In the genomic region with DNA sequence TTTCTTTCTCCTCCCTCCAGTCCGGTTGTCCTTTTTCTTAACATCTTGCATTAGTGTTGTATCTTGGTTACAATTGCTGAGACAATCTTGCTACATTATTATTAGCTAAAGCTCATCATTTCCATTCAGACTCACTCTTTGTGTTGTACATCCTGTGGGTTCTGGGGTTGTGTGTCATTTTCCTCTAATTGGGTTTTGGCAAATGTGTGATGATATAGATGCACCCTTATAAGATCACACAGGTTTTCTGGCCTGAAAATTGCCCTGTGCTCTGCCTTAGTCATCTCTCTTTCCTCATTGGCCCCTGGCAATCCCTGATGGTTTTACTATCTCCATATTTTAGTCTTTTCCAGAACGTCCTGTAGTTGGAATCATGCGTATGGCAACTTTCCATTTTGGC, we compare ENCODE assay signal across 28 cellular contexts.
DNase-seq lines count a peak whose midpoint lies in the region; ATAC-seq, FAIRE-seq and TF ChIP-seq lines count a peak whose summit lies in the region.
"Had no signal": no experiment of that assay in that cellular context is flagged by ENCODE, and none has a peak within 500 bp of the region (broad histone marks: within the 10 kb centered on the region; RNA-seq: fewer than 3 reads in every experiment).

No MANE protein-coding gene starts in this region.

- DNase-seq in HCT116 (ENCODE audit: low read depth, low spot score) = no peak
- DNase-seq in central memory CD8-positive, alpha-beta T cell (ENCODE audit: low spot score in 2 of 2) = no peak
- no peak for DNase-seq in keratinocyte (ENCODE audit: low read depth, low spot score)
- no peak for DNase-seq in transverse colon
- DNase-seq in SHP77 treated with DMSO at 0.1 percent for 48 hours (lab: John Stamatoyannopoulos, UW) = no peak
- DNase-seq in NCI-H82 treated with DMSO at 0.1 percent for 48 hours (lab: John Stamatoyannopoulos, UW; ENCODE audit: unreplicated experiment) = no peak
- no peak for DNase-seq in HepG2 (ENCODE audit: low spot score)
- DNase-seq: activated CD4-positive, alpha-beta T cell treated with anti-CD3 and anti-CD28 coated beads, Interleukin-2, amount 50 U/mL, for 1 hour; activated CD4-positive, CD25-positive, alpha-beta regulatory T cell; activated gamma-delta T cell treated with Interleukin-2 at 50 U/mL for 16 hours; activated T-cell treated with anti-CD3 and anti-CD28 coated beads, Interleukin-2, amount 50 U/mL, for 24 hours; C1 segment of cervical spinal cord; caudate nucleus; esophagus squamous epithelium; hypothalamus; Karpas-422; mesenchymal stem cell; NCI-H1436 treated with DMSO at 0.1 percent for 48 hours; NCI-H2081 treated with DMSO at 0.1 percent for 48 hours; NCI-H345; stimulated activated CD4-positive, alpha-beta T cell treated with anti-CD3 and anti-CD28 coated beads, Interleukin-2, amount 100 ng/mL, for 24 hours; tibial artery had no signal

- no peaks in the 10 kb centered on the region for H3K9me2 ChIP-seq in HCT116 (ENCODE audit: insufficient read depth)

- H3K79me2 ChIP-seq in HCT116 (ENCODE audit: insufficient read depth, low read length) = no peaks in the 10 kb centered on the region
- H3K79me2 ChIP-seq in keratinocyte (ENCODE audit: control insufficient read depth, insufficient read depth, low read length) = peaks cover 72% of the 10 kb centered on the region
- no peaks in the 10 kb centered on the region for H3K79me2 ChIP-seq in HepG2 (ENCODE audit: insufficient read depth, low read length)

- TF ChIP-seq RAD21 in HCT116 (IDR thresholded peaks at IDR 0.05; ENCODE audit: low read depth) (no peak), HepG2 (CRISPR knock-in tag; IDR thresholded peaks at IDR 0.05) (no peak)

- H3K4me3 ChIP-seq in HCT116 (replicated peaks in 1 of 2; ENCODE audit: low read depth in 1 of 2, low read length in 2 of 2) (no peak overlapping the region), keratinocyte (ENCODE audit: control insufficient read depth in 2 of 3, extremely low read depth in 1 of 3, insufficient read depth in 2 of 3, low read depth in 1 of 3, low read length in 3 of 3) (no peak overlapping the region), transverse colon (no peak overlapping the region), HepG2 (replicated peaks in 1 of 3; ENCODE audit: insufficient read depth in 1 of 3, low read depth in 2 of 3, low read length in 3 of 3) (no peak overlapping the region)
- H3K4me3 ChIP-seq: esophagus squamous epithelium, gastroesophageal sphincter, left lung, tibial artery had no signal

- no peak for ATAC-seq in HCT116
- ATAC-seq in central memory CD8-positive, alpha-beta T cell (replicated peaks; ENCODE audit: extremely low read depth, poor library complexity, severe bottlenecking) = peak; percentile 55
- ATAC-seq in HepG2 = no peak
- ATAC-seq: gastroesophageal sphincter had no signal

- dilution Hi-C loops in keratinocyte (cut with MboI; ENCODE audit: extremely low pct_ligation_motif_present, low sequenced_read_pairs) = no loop called here

- BruUV-seq in HCT116 (replicated peaks; lab: Mats Ljungman, UMichigan) (no TSS peak), HepG2 (replicated peaks; lab: Mats Ljungman, UMichigan) (no TSS peak)

- H3K27ac ChIP-seq in HCT116 (ENCODE audit: low read depth, low read length) = no peak overlapping the region
- peak overlapping the region; percentile 41 for H3K27ac ChIP-seq in keratinocyte (ENCODE audit: control insufficient read depth, insufficient read depth, low read length)
- H3K27ac ChIP-seq in transverse colon = peak overlapping the region; percentile 84 to 89 (median 86)
- H3K27ac ChIP-seq in HepG2 (ENCODE audit: extremely low read length, insufficient read depth, low read length) = no peak overlapping the region
- H3K27ac ChIP-seq: gastroesophageal sphincter, left lung, tibial artery had no signal

- no peaks in the 10 kb centered on the region for H3K27me3 ChIP-seq in HCT116 (ENCODE audit: insufficient read depth, low read length)
- no peaks in the 10 kb centered on the region for H3K27me3 ChIP-seq in keratinocyte (ENCODE audit: control insufficient read depth, extremely low read depth, insufficient read depth, low read length)
- no peaks in the 10 kb centered on the region for H3K27me3 ChIP-seq in transverse colon
- peaks cover 0 to 8% of the 10 kb centered on the region in 2 experiments; a peak in 3 of 5 replicates for H3K27me3 ChIP-seq in HepG2 (ENCODE audit: control insufficient read depth in 1 of 2, insufficient read depth in 2 of 2, low read length in 2 of 2)
- H3K27me3 ChIP-seq: left lung had no signal

- POLR2A ChIA-PET in HCT116 (lab: Charles Lee) (no interaction called here), HepG2 (lab: Yijun Ruan, JAX) (no interaction called here)

- TF ChIP-seq EP300 in transverse colon (IDR thresholded peaks at IDR 0.05; ENCODE audit: low read depth) = no peak
- no peak for TF ChIP-seq EP300 in HepG2 (IDR thresholded peaks at IDR 0.05; ENCODE audit: low read depth in 2 of 2, low read length in 2 of 2)
- TF ChIP-seq EP300 in HepG2 (CRISPR knock-in tag; IDR thresholded peaks at IDR 0.05; ENCODE audit: borderline replicate concordance) = no peak

- peaks cover 9% of the 10 kb centered on the region for H3K4me1 Mint-ChIP-seq in central memory CD8-positive, alpha-beta T cell

- H4K20me1 ChIP-seq in HCT116 (ENCODE audit: insufficient read depth) = no peaks in the 10 kb centered on the region
- H4K20me1 ChIP-seq in keratinocyte (ENCODE audit: control insufficient read depth, extremely low read depth, insufficient read depth, low read length) = no peaks in the 10 kb centered on the region
- no peaks in the 10 kb centered on the region; the same call in 1 of the 2 replicates for H4K20me1 ChIP-seq in HepG2 (ENCODE audit: insufficient read depth, low read length)

- H3K9me3 Mint-ChIP-seq in central memory CD8-positive, alpha-beta T cell = no peaks in the 10 kb centered on the region
- H3K9me3 Mint-ChIP-seq: activated T-cell treated with anti-CD3 and anti-CD28 coated beads, Interleukin-2, amount 50 U/mL, for 24 hours; dendritic cell treated with granulocyte-macrophage colony-stimulating factor and Interleukin-4, amounts not matched to agents 40 ng/mL and 50 ng/mL, for 4 days had no signal

- H3K36me3 ChIP-seq in HCT116 (ENCODE audit: control insufficient read depth in 1 of 2, insufficient read depth in 2 of 2, low read length in 2 of 2) = no peaks in the 10 kb centered on the region
- H3K36me3 ChIP-seq in keratinocyte (ENCODE audit: control insufficient read depth in 2 of 2, extremely low read depth in 1 of 2, insufficient read depth in 2 of 2, low read length in 2 of 2) = no peaks in the 10 kb centered on the region
- H3K36me3 ChIP-seq in transverse colon = no peaks in the 10 kb centered on the region
- no peaks in the 10 kb centered on the region for H3K36me3 ChIP-seq in HepG2 (replicated peaks in 1 of 2; ENCODE audit: control insufficient read depth in 1 of 2, insufficient read depth in 2 of 2, low read length in 2 of 2)
- H3K36me3 ChIP-seq: esophagus squamous epithelium, gastroesophageal sphincter, left lung, tibial artery had no signal

- H3K4me1 ChIP-seq in HCT116 (ENCODE audit: control insufficient read depth in 1 of 2, insufficient read depth in 2 of 2, low read length in 2 of 2) = peaks cover 10 to 21% of the 10 kb centered on the region in 2 experiments
- H3K4me1 ChIP-seq in keratinocyte (ENCODE audit: control insufficient read depth, extremely low read depth, insufficient read depth, low read length) = peaks cover 38% of the 10 kb centered on the region
- peaks cover 9 to 35% (median 23%) of the 10 kb centered on the region in 4 donors for H3K4me1 ChIP-seq in transverse colon
- no peaks in the 10 kb centered on the region for H3K4me1 ChIP-seq in HepG2 (ENCODE audit: insufficient read depth, low read length)
- H3K4me1 ChIP-seq: gastroesophageal sphincter, left lung, tibial artery had no signal

- H3K9me3 ChIP-seq in HCT116 (ENCODE audit: control insufficient read depth in 1 of 2, insufficient read depth in 1 of 2, low read depth in 1 of 2, low read length in 2 of 2) (no peaks in the 10 kb centered on the region), keratinocyte (ENCODE audit: control insufficient read depth, low read depth, low read length) (no peaks in the 10 kb centered on the region), transverse colon (no peaks in the 10 kb centered on the region), HepG2 (ENCODE audit: low read length) (no peaks in the 10 kb centered on the region)
- H3K9me3 ChIP-seq: esophagus squamous epithelium, gastroesophageal sphincter, left lung, tibial artery had no signal

- TF ChIP-seq CTCF in HCT116 (IDR thresholded peaks at IDR 0.05 in 2 of 3, conservative IDR thresholded peaks at IDR 0.05 in 1 of 3; ENCODE audit: borderline replicate concordance in 1 of 3, insufficient read depth in 1 of 3, low read depth in 2 of 3, low read length in 2 of 3) (no peak), keratinocyte (optimal IDR thresholded peaks at IDR 0.05 in 1 of 3, IDR thresholded peaks at IDR 0.05 in 1 of 3, conservative IDR thresholded peaks at IDR 0.05 in 1 of 3; ENCODE audit: extremely low read depth in 1 of 3, insufficient read depth in 2 of 3, low read length in 3 of 3) (no peak), transverse colon (IDR thresholded peaks at IDR 0.05) (no peak), HepG2 (CRISPR knock-in tag; IDR thresholded peaks at IDR 0.05) (no peak)

- RAD21 ChIA-PET in HCT116 (lab: Charles Lee; ENCODE audit: low non-redundant PET in 1 of 2, low total read pairs in 2 of 2, uncharacterized antibody in 2 of 2, unreplicated experiment in 2 of 2) = no interaction called here

- CTCF ChIA-PET in HCT116 (lab: Charles Lee) (no interaction called here), HepG2 (lab: Yijun Ruan, JAX; ENCODE audit: low intra/inter-chr PET ratio, low total read pairs) (no interaction called here)

- FAIRE-seq in keratinocyte (lab: Jason Lieb, UNC) (peak; percentile 56), HepG2 (lab: Jason Lieb, UNC) (no peak)
- FAIRE-seq: astrocyte, endometrium, GM12892 had no signal

- no peaks in the 10 kb centered on the region for H3K9me1 ChIP-seq in keratinocyte (ENCODE audit: control insufficient read depth, extremely low read depth, insufficient read depth, low read length)

- WGBS in transverse colon (ENCODE audit: low coverage in 1 of 2), 2 donors = 79 to 86% methylated on average over 3 of the region's 3 CpGs
- 55% methylated on average over 3 of the region's 3 CpGs for WGBS in HepG2 (ENCODE audit: low lambda C conversion rate)

- H2AFZ ChIP-seq in HCT116 (ENCODE audit: low read depth, low read length, poor library complexity, severe bottlenecking) (no peak overlapping the region), keratinocyte (ENCODE audit: control insufficient read depth, low read length) (no peak overlapping the region), HepG2 (ENCODE audit: low read length) (no peak overlapping the region)

- H3K27me3 Mint-ChIP-seq in central memory CD8-positive, alpha-beta T cell = no peaks in the 10 kb centered on the region

- TF ChIP-seq POLR2A in HCT116 (IDR thresholded peaks at IDR 0.05; ENCODE audit: borderline replicate concordance, extremely low read depth, insufficient read depth, insufficient read length) (no peak), transverse colon (IDR thresholded peaks at IDR 0.05) (no peak), HepG2 (IDR thresholded peaks at IDR 0.05; ENCODE audit: insufficient read depth in 1 of 2, low read depth in 2 of 2, low read length in 2 of 2) (no peak)

- no peak overlapping the region for H3K27ac Mint-ChIP-seq in central memory CD8-positive, alpha-beta T cell (ENCODE audit: low read depth)
- H3K27ac Mint-ChIP-seq: activated T-cell treated with anti-CD3 and anti-CD28 coated beads, Interleukin-2, amount 50 U/mL, for 24 hours; dendritic cell treated with granulocyte-macrophage colony-stimulating factor and Interleukin-4, amounts not matched to agents 40 ng/mL and 50 ng/mL, for 4 days had no signal

- H3K36me3 Mint-ChIP-seq in central memory CD8-positive, alpha-beta T cell (ENCODE audit: insufficient read depth) = no peaks in the 10 kb centered on the region

- no peak overlapping the region for H3K4me3 Mint-ChIP-seq in central memory CD8-positive, alpha-beta T cell
- H3K4me3 Mint-ChIP-seq: activated T-cell treated with anti-CD3 and anti-CD28 coated beads, Interleukin-2, amount 50 U/mL, for 24 hours; dendritic cell treated with granulocyte-macrophage colony-stimulating factor and Interleukin-4, amounts not matched to agents 40 ng/mL and 50 ng/mL, for 4 days had no signal

- H3K9ac ChIP-seq in HCT116 (ENCODE audit: low read length) = no peak overlapping the region
- no peak overlapping the region for H3K9ac ChIP-seq in keratinocyte (ENCODE audit: control insufficient read depth, extremely low read depth, insufficient read depth, low read length)
- no peak overlapping the region for H3K9ac ChIP-seq in HepG2 (ENCODE audit: insufficient read depth, low read depth, low read length)

- intact Hi-C loops in HCT116 (cut with micrococcal nuclease) (no loop called here), transverse colon (cut with DNase I; ENCODE audit: low total_unique reads) (no loop called here), HepG2 (cut with micrococcal nuclease; ENCODE audit: unreplicated experiment) (no loop called here)

- in situ Hi-C loops in transverse colon (cut with MboI; ENCODE audit: low pct_ligation_motif_present in 1 of 4, low pct_unique_long_range_greater_than_20kb in 1 of 4, low sequenced_read_pairs in 3 of 4) (no loop called here), HepG2 (cut with HindIII; ENCODE audit: extremely low pct_ligation_motif_present, low pct_unique_long_range_greater_than_20kb) (no loop called here)

- H3K4me2 ChIP-seq in HCT116 (ENCODE audit: low read length) (peak overlapping the region; percentile 64), keratinocyte (ENCODE audit: control insufficient read depth, extremely low read depth, insufficient read depth, low read depth, low read length) (peak overlapping the region; percentile 44), HepG2 (ENCODE audit: low read depth, low read length) (no peak overlapping the region)

Comparison
In these comparisons a context has a peak if more than half of its experiments do, and no peak if none do; other contexts are left out.
1. H3K27ac ChIP-seq: peak in keratinocyte (single experiment) and transverse colon (4 of 4); none in HCT116 (single experiment) and HepG2 (single experiment).